8 cellular contexts compared by ENCODE assay signal in the genomic region with DNA sequence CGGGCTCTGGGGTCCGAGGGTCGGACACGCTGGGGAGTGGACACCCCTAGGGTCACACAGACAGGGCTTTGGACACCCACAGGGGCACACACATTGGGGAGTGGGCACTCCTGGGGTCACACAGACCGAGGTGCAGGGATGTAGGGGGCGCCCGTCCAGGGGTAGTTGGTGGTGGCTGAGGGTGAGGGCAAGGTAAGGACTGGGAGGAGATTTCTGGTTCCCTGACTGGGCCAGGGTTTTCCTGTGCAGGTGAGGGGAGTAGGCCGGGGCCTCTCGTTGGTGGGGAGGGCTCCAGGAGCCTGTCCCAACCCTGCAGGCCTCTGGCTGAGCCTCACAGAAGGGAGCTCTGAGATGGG. TPM values are rescaled to one million over a fixed set of nuclear protein-coding genes. Genes with fewer than 3 reads are reported as not detected.
DNase-seq lines count a peak whose midpoint lies in the region; ATAC-seq and TF ChIP-seq lines count a peak whose summit lies in the region.

No MANE protein-coding gene starts in this region.

- no peak overlapping the region for H3K4me2 ChIP-seq in neural cell (ENCODE audit: low read length)

- DNase-seq in colonic mucosa (no peak), foreskin keratinocyte (no peak), SK-N-DZ (ENCODE audit: low spot score) (no peak), superior temporal gyrus (ENCODE audit: extremely low spot score) (no peak)

- no peak for TF ChIP-seq EP300 in neural cell (conservative IDR thresholded peaks at IDR 0.05; ENCODE audit: poor library complexity, severe bottlenecking)

- H3K9ac ChIP-seq in HUES64 (ENCODE audit: low read depth, low read length), result peak overlapping the region; percentile 49
- peak overlapping the region; percentile 55 to 72 for H3K9ac ChIP-seq in colonic mucosa (ENCODE audit: low read depth in 2 of 2, low read length in 2 of 2)
- H3K9ac ChIP-seq in neural cell (ENCODE audit: low read length), result peak overlapping the region; percentile 36

- H3K27ac ChIP-seq in HUES64 (ENCODE audit: low read depth, low read length), result no peak overlapping the region
- no peak overlapping the region for H3K27ac ChIP-seq in colonic mucosa
- no peak overlapping the region for H3K27ac ChIP-seq in neural cell (ENCODE audit: low read length)
- H3K27ac ChIP-seq in foreskin keratinocyte, result no peak overlapping the region

- H3K36me3 ChIP-seq in HUES64 (ENCODE audit: insufficient read depth, low read length) (no peaks in the 10 kb centered on the region), colonic mucosa (no peaks in the 10 kb centered on the region), neural cell (ENCODE audit: insufficient read depth, low read length) (no peaks in the 10 kb centered on the region)

- ATAC-seq in foreskin keratinocyte (no peak), GM18498 (IDR thresholded peaks at IDR 0.05; ENCODE audit: unreplicated experiment) (no peak)

- H3F3A ChIP-seq in neural cell (ENCODE audit: insufficient read depth, low read length, poor library complexity, severe bottlenecking), result no peaks in the 10 kb centered on the region

- intact Hi-C loops in colonic mucosa (cut with DNase I), result no loop called here

- no peaks in the 10 kb centered on the region for H4K20me1 ChIP-seq in neural cell (ENCODE audit: insufficient read depth)

- H3K4me3 ChIP-seq in GM12875 (ENCODE audit: low read depth, low read length), result peak overlapping the region; percentile 70
- H3K4me3 ChIP-seq in HUES64 (ENCODE audit: low read length), result peak overlapping the region; percentile 99
- peak overlapping the region; percentile 50 for H3K4me3 ChIP-seq in colonic mucosa
- H3K4me3 ChIP-seq in neural cell (ENCODE audit: low read length), result peak overlapping the region; percentile 78

- no peak for TF ChIP-seq RAD21 in neural cell (conservative IDR thresholded peaks at IDR 0.05)

- TF ChIP-seq CTCF in GM12875 (IDR thresholded peaks at IDR 0.05; ENCODE audit: borderline replicate concordance, insufficient read depth, low read depth, low read length), result no peak
- no peak for TF ChIP-seq CTCF in colonic mucosa (IDR thresholded peaks at IDR 0.05)
- TF ChIP-seq CTCF in neural cell (IDR thresholded peaks at IDR 0.05; ENCODE audit: poor library complexity, severe bottlenecking), result no peak
- no peak for TF ChIP-seq CTCF in foreskin keratinocyte (conservative IDR thresholded peaks at IDR 0.05)

- no peak overlapping the region for H2AFZ ChIP-seq in neural cell (ENCODE audit: low read depth, low read length)

- H3K9me2 ChIP-seq in neural cell (ENCODE audit: insufficient read depth, low read length), result no peaks in the 10 kb centered on the region

- no peaks in the 10 kb centered on the region for H3K79me2 ChIP-seq in neural cell (replicated peaks; ENCODE audit: insufficient read depth, low read length)

- H3K9me3 ChIP-seq in HUES64 (ENCODE audit: insufficient read depth, low read depth, low read length) (no peaks in the 10 kb centered on the region), colonic mucosa (no peaks in the 10 kb centered on the region), neural cell (ENCODE audit: low read length) (no peaks in the 10 kb centered on the region)

- 9% methylated on average over 9 of the region's 9 CpGs for WGBS in HUES64

- H3K27me3 ChIP-seq in HUES64 (ENCODE audit: insufficient read depth, low read length), result no peaks in the 10 kb centered on the region
- H3K27me3 ChIP-seq in colonic mucosa, result no peaks in the 10 kb centered on the region
- no peaks in the 10 kb centered on the region for H3K27me3 ChIP-seq in neural cell (ENCODE audit: insufficient read depth, low read depth, low read length)
- no peaks in the 10 kb centered on the region for H3K27me3 ChIP-seq in foreskin keratinocyte

- H3K4me1 ChIP-seq in HUES64 (ENCODE audit: insufficient read depth, low read length) (no peaks in the 10 kb centered on the region), colonic mucosa (no peaks in the 10 kb centered on the region), foreskin keratinocyte (no peaks in the 10 kb centered on the region)

TF ChIP-seq in neural cell, 6 proteins besides CTCF, POLR2A, EP300 and RAD21:
- TF ChIP-seq TAF1 (IDR thresholded peaks at IDR 0.05; ENCODE audit: low read depth) (no peak), MXI1 (conservative IDR thresholded peaks at IDR 0.05; ENCODE audit: poor library complexity, severe bottlenecking) (no peak), SMC3 (conservative IDR thresholded peaks at IDR 0.05; ENCODE audit: poor library complexity) (no peak), POLR2AphosphoS5 (IDR thresholded peaks at IDR 0.05) (no peak), EZH2 (IDR thresholded peaks at IDR 0.05; ENCODE audit: borderline replicate concordance, insufficient read depth, low read length, poor library complexity, severe bottlenecking) (no peak)
- TF ChIP-seq, protein P1, sequence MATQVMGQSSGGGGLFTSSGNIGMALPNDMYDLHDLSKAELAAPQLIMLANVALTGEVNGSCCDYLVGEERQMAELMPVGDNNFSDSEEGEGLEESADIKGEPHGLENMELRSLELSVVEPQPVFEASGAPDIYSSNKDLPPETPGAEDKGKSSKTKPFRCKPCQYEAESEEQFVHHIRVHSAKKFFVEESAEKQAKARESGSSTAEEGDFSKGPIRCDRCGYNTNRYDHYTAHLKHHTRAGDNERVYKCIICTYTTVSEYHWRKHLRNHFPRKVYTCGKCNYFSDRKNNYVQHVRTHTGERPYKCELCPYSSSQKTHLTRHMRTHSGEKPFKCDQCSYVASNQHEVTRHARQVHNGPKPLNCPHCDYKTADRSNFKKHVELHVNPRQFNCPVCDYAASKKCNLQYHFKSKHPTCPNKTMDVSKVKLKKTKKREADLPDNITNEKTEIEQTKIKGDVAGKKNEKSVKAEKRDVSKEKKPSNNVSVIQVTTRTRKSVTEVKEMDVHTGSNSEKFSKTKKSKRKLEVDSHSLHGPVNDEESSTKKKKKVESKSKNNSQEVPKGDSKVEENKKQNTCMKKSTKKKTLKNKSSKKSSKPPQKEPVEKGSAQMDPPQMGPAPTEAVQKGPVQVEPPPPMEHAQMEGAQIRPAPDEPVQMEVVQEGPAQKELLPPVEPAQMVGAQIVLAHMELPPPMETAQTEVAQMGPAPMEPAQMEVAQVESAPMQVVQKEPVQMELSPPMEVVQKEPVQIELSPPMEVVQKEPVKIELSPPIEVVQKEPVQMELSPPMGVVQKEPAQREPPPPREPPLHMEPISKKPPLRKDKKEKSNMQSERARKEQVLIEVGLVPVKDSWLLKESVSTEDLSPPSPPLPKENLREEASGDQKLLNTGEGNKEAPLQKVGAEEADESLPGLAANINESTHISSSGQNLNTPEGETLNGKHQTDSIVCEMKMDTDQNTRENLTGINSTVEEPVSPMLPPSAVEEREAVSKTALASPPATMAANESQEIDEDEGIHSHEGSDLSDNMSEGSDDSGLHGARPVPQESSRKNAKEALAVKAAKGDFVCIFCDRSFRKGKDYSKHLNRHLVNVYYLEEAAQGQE (IDR thresholded peaks at IDR 0.05; ENCODE audit: borderline replicate concordance), result no peak

RNA-seq across cellular contexts. Expression of gene WDR45, which starts 21.9 kb away (rescaled TPM):
- 21.2 TPM for polyA plus RNA-seq in HUES64 (2013, experiment 1 of 2)
- 15.6 TPM for polyA plus RNA-seq in HUES64 (2013, experiment 2 of 2)
- total RNA-seq in colonic mucosa, result 10 to 100 TPM; 40.6 to 46.9 TPM
- polyA plus RNA-seq in neural cell, result 26.5 and 29.5 TPM in 2 replicates
- polyA minus RNA-seq in neural cell, result 17.4 and 19.5 TPM in 2 replicates
- total RNA-seq in foreskin keratinocyte, result 25.7 and 38.8 TPM in 2 replicates
- 27.0 and 41.0 TPM in 2 replicates for polyA plus RNA-seq in foreskin keratinocyte
- 59.7 and 61.3 TPM in 2 replicates for polyA plus RNA-seq in SK-N-DZ (2014; cell fraction: cytosol; rRNA removed)
- polyA plus RNA-seq in SK-N-DZ (2014; cell fraction: nucleus; rRNA removed), result 164 and 166 TPM in 2 replicates

RNA-seq across cellular contexts. Expression of gene GPKOW, which starts 21.9 kb away (rescaled TPM):
- 12.0 TPM for polyA plus RNA-seq in HUES64 (2013, experiment 1 of 2)
- 17.5 TPM for polyA plus RNA-seq in HUES64 (2013, experiment 2 of 2)
- total RNA-seq in colonic mucosa, result 10 to 100 TPM; 25.0 to 27.6 TPM
- polyA plus RNA-seq in neural cell, result 22.9 and 27.3 TPM in 2 replicates
- 20.9 and 24.7 TPM in 2 replicates for polyA minus RNA-seq in neural cell
- total RNA-seq in foreskin keratinocyte, result 21.8 and 21.9 TPM in 2 replicates
- polyA plus RNA-seq in foreskin keratinocyte, result 24.1 and 24.8 TPM in 2 replicates
- 31.4 and 36.0 TPM in 2 replicates for polyA plus RNA-seq in SK-N-DZ (2014; cell fraction: cytosol; rRNA removed)
- polyA plus RNA-seq in SK-N-DZ (2014; cell fraction: nucleus; rRNA removed), result 14.1 and 14.9 TPM in 2 replicates

RNA-seq across cellular contexts. Expression of gene PRAF2, which starts 27.8 kb away (rescaled TPM):
- 10.8 TPM for polyA plus RNA-seq in HUES64 (2013, experiment 1 of 2)
- polyA plus RNA-seq in HUES64 (2013, experiment 2 of 2), result 16.4 TPM
- total RNA-seq in colonic mucosa (1 to 10 TPM; 7.0 to 9.9 TPM), foreskin keratinocyte (11.6 and 11.9 TPM in 2 replicates)
- polyA plus RNA-seq in neural cell (7.3 and 10.8 TPM in 2 replicates), foreskin keratinocyte (31.6 and 31.8 TPM in 2 replicates)
- polyA minus RNA-seq in neural cell, result 13.4 and 13.8 TPM in 2 replicates
- polyA plus RNA-seq in SK-N-DZ (2014; cell fraction: cytosol; rRNA removed), result 13.0 and 16.2 TPM in 2 replicates
- polyA plus RNA-seq in SK-N-DZ (2014; cell fraction: nucleus; rRNA removed), result 7.0 and 20.0 TPM in 2 replicates

RNA-seq across cellular contexts. Expression of gene CCDC120, which starts 42.8 kb away (rescaled TPM):
- 6.2 TPM for polyA plus RNA-seq in HUES64 (2013, experiment 1 of 2)
- 6.8 TPM for polyA plus RNA-seq in HUES64 (2013, experiment 2 of 2)
- 10 to 100 TPM; 11.3 to 11.8 TPM for total RNA-seq in colonic mucosa
- 2.8 and 3.1 TPM in 2 replicates for polyA plus RNA-seq in neural cell
- 2.9 and 4.9 TPM in 2 replicates for polyA minus RNA-seq in neural cell
- total RNA-seq in foreskin keratinocyte, result 5.9 and 8.0 TPM in 2 replicates
- 7.3 and 7.8 TPM in 2 replicates for polyA plus RNA-seq in foreskin keratinocyte
- polyA plus RNA-seq in SK-N-DZ (2014; cell fraction: cytosol; rRNA removed), result 2.8 and 3.2 TPM in 2 replicates
- polyA plus RNA-seq in SK-N-DZ (2014; cell fraction: nucleus; rRNA removed), result 3.5 and 5.9 TPM in 2 replicates

RNA-seq across cellular contexts. Expression of gene TFE3, which starts 58.5 kb away (rescaled TPM):
- polyA plus RNA-seq in HUES64 (2013, experiment 1 of 2), result 33.0 TPM
- 29.9 TPM for polyA plus RNA-seq in HUES64 (2013, experiment 2 of 2)
- total RNA-seq in colonic mucosa, result 10 to 100 TPM; 22.4 to 28.5 TPM
- 8.9 and 17.9 TPM in 2 replicates for polyA plus RNA-seq in neural cell
- polyA minus RNA-seq in neural cell, result 16.2 and 16.8 TPM in 2 replicates
- 41.4 and 41.9 TPM in 2 replicates for total RNA-seq in foreskin keratinocyte
- polyA plus RNA-seq in foreskin keratinocyte, result 38.3 and 38.8 TPM in 2 replicates
- 11.0 and 11.4 TPM in 2 replicates for polyA plus RNA-seq in SK-N-DZ (2014; cell fraction: cytosol; rRNA removed)
- polyA plus RNA-seq in SK-N-DZ (2014; cell fraction: nucleus; rRNA removed), result 10.4 and 15.4 TPM in 2 replicates
